In the genomic region with DNA sequence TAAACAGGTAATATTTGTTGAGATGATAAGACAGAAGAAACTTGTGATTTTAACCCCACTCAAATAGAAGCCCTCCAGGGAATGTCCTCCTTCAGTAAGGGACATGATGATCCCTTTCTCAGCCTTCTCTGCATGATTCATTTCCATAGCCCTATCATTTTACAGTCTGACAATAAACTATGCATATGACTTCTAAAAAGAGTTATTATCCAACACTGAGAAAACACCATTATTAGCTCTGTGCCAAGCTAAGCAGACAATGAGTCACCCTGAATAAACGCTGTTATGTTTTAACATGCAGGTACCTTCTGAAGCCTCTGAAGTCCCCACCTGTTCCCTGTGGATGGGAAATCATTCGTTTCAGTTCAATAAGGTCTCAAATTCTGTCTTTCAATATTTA, we compare ENCODE assay signal across 8 cellular contexts. TPM values are rescaled to one million over a fixed set of nuclear protein-coding genes. Genes with fewer than 3 reads are reported as not detected.
A peak's percentile ranks its signal among the peaks of the same experiment; 100 is the strongest.
DNase-seq lines count a peak whose midpoint lies in the region; ATAC-seq and TF ChIP-seq lines count a peak whose summit lies in the region.

No MANE protein-coding gene starts in this region.

- in situ Hi-C loops in Caki2 (cut with HindIII; ENCODE audit: low pct_unique_long_range_greater_than_20kb, low sequenced_read_pairs) = no loop called here

- no peaks in the 10 kb centered on the region for H3K9me3 Mint-ChIP-seq in MCF 10A (ENCODE audit: unreplicated experiment)

- peaks cover 6% of the 10 kb centered on the region for H3K36me3 Mint-ChIP-seq in MCF 10A (ENCODE audit: insufficient read depth, unreplicated experiment)

- intact Hi-C loops in MCF 10A (cut with micrococcal nuclease) = loop anchor here (2.0 kb wide), 1 partner anchor 54 kb away; the partner anchor contains the start of gene DTNB

- H3K4me1 Mint-ChIP-seq in MCF 10A (ENCODE audit: insufficient read depth, unreplicated experiment) = peaks cover 42% of the 10 kb centered on the region

- CTCF ChIA-PET in MCF 10A (lab: Yijun Ruan, JAX) = interaction anchor here (1.9 to 3.5 kb wide), 5 partner anchors 11 to 81 kb away, joined by 5 to 26 read pairs (median 20); no protein-coding TSS in a partner anchor

- POLR2A ChIA-PET in MCF 10A (lab: Yijun Ruan, JAX) = interaction anchor here (0.7 to 3.7 kb wide), 13 partner anchors 11 to 260 kb away, joined by 3 to 42 read pairs (median 6); partner anchors contain the start of genes ASXL2 and DTNB

- H3K27me3 Mint-ChIP-seq in MCF 10A (ENCODE audit: insufficient read depth, unreplicated experiment) = no peaks in the 10 kb centered on the region

- no TSS peak for BruUV-seq in MCF 10A (replicated peaks; lab: Mats Ljungman, UMichigan)

- DNase-seq in Caki2 (ENCODE audit: low read depth) (peak; percentile 88), NCI-H146 (lab: John Stamatoyannopoulos, UW) (peak; percentile 96), MCF 10A (ENCODE audit: unreplicated experiment) (peak; percentile 87), myocyte (ENCODE audit: low read depth) (peak; percentile 35), pons (ENCODE audit: low spot score) (no peak), T-helper 2 cell (no peak)
- DNase-seq in stimulated activated CD4-positive, alpha-beta T cell treated with anti-CD3 and anti-CD28 coated beads, Interleukin-2, amount 100 ng/mL, for 48 hours = no peak

- H3K4me3 Mint-ChIP-seq in MCF 10A (ENCODE audit: unreplicated experiment) = peak overlapping the region; percentile 61

- no peak for TF ChIP-seq CTCF in MCF 10A (IDR thresholded peaks at IDR 0.05; ENCODE audit: unreplicated experiment)

- ATAC-seq in HG02981 (IDR thresholded peaks at IDR 0.05; ENCODE audit: unreplicated experiment) = no peak

- peak overlapping the region; percentile 85 for H3K27ac Mint-ChIP-seq in MCF 10A (ENCODE audit: low read depth, unreplicated experiment)

RNA-seq across cellular contexts. Expression of gene DTNB, which starts 54.7 kb away (rescaled TPM):
- total RNA-seq in Caki2 (2014; rRNA removed; shearing (Covaris generic); ENCODE audit: low replicate concordance) = 6.3 and 12.3 TPM in 2 replicates
- total RNA-seq in MCF 10A (2022) (22.7 and 26.3 TPM in 2 replicates), myocyte (1.7 and 2.9 TPM in 2 replicates)
- polyA plus RNA-seq in myocyte (2012) = 4.2 TPM

Comparison
In these comparisons a context has a peak if more than half of its experiments do, and no peak if none do; other contexts are left out.
1. DNase-seq: peak in Caki2 (single experiment), NCI-H146 (single experiment), MCF 10A (single experiment) and myocyte (single experiment); none in pons (single experiment), T-helper 2 cell (0 of 5) and stimulated activated CD4-positive, alpha-beta T cell treated with anti-CD3 and anti-CD28 coated beads, Interleukin-2, amount 100 ng/mL, for 48 hours (0 of 2).